1 cellular context compared by ENCODE assay signal in genomic region chr4:189792819-189793618, GRCh38.
A peak's percentile ranks its signal among the peaks of the same experiment; 100 is the strongest.
TF ChIP-seq lines count a peak whose summit lies in the region.

No MANE protein-coding gene starts in this region.

TF ChIP-seq in HepG2, 621 proteins besides CTCF, POLR2A, EP300 and RAD21 (continued from another document):
- TF ChIP-seq HBP1 (CRISPR knock-in tag; IDR thresholded peaks at IDR 0.05; ENCODE audit: low read depth) (no peak), XRCC5 (optimal IDR thresholded peaks at IDR 0.05; ENCODE audit: low read length) (peak; percentile 54), SMC3 (IDR thresholded peaks at IDR 0.05; ENCODE audit: low read length) (peak; percentile 76), CBFB (CRISPR knock-in tag; IDR thresholded peaks at IDR 0.05) (0 out of 2 replicates have a peak, but pooled peaks have one; percentile 26), KMT2B (CRISPR knock-in tag; IDR thresholded peaks at IDR 0.05) (no peak), ZNF496 (CRISPR knock-in tag; IDR thresholded peaks at IDR 0.05; ENCODE audit: insufficient replicate concordance) (no peak), GMEB1 (CRISPR knock-in tag; IDR thresholded peaks at IDR 0.05; ENCODE audit: borderline replicate concordance) (0 out of 2 replicates have a peak, but pooled peaks have one; percentile 19), STAG1 (CRISPR knock-in tag; IDR thresholded peaks at IDR 0.05) (peak; percentile 96)
TF ChIP-seq in HepG2: peak in this region for 13.
